In the genomic region with DNA sequence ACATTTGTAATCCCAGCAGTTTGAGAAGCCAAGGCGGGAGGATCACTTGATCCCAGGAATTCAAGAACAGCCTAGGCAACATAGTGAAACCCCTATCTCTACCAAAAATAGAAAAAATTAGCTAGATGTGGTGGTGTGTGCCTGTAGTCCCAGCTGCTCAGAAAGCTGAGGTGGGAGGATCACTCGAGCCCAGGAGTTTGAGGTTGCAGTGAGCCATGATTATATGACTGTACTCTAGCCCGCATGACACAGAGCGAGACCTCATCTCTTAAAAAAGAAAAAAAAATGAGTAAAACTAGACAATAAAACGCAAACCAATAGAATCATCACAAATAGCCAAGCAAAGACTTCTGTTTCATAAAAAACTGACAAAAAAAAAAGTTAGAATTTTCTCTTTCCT, we compare ENCODE assay signal across 11 cellular contexts.
DNase-seq lines count a peak whose midpoint lies in the region; ATAC-seq lines count a peak whose summit lies in the region.
"Had no signal": no experiment of that assay in that cellular context is flagged by ENCODE, and none has a peak within 500 bp of the region (broad histone marks: within the 10 kb centered on the region; RNA-seq: fewer than 3 reads in every experiment).

No MANE protein-coding gene starts in this region.

- peak; percentile 63 for ATAC-seq in HG02763 (IDR thresholded peaks at IDR 0.05; ENCODE audit: unreplicated experiment)
- ATAC-seq: WTC11 had no signal

- peak overlapping the region; percentile 29 for H3K27ac Mint-ChIP-seq in T-helper 1 cell treated with Interleukin-12 subunit alpha and Interleukin-12 subunit beta and Interleukin-4 antibody, amounts not matched to agents 30 μg/mL and 1 μg/mL, for 36 hours
- H3K27ac Mint-ChIP-seq: WTC11 had no signal

- H3K27me3 Mint-ChIP-seq in T-helper 1 cell treated with Interleukin-12 subunit alpha and Interleukin-12 subunit beta and Interleukin-4 antibody, amounts not matched to agents 30 μg/mL and 1 μg/mL, for 36 hours (ENCODE audit: low read depth) = no peaks in the 10 kb centered on the region

- peak; percentile 63 to 74 for DNase-seq in activated CD4-positive, alpha-beta T cell treated with anti-CD3 and anti-CD28 coated beads, Interleukin-2, amount 50 U/mL, for 48 hours
- DNase-seq in activated CD4-positive, alpha-beta T cell treated with anti-CD3 and anti-CD28 coated beads for 4 hours = no peak
- DNase-seq in stimulated activated CD8-positive, alpha-beta memory T cell treated with anti-CD3 and anti-CD28 coated beads, Interleukin-15, amount 100 ng/mL, for 48 hours (ENCODE audit: low read depth in 2 of 2) = peak; percentile 52 to 62
- no peak for DNase-seq in AG08395 (ENCODE audit: low spot score)
- DNase-seq in NCI-H748 treated with DMSO at 0.1 percent for 48 hours (lab: John Stamatoyannopoulos, UW) = no peak
- DNase-seq in pons (ENCODE audit: low spot score) = no peak
- DNase-seq: dermis blood vessel endothelial cell, substantia nigra had no signal

- H3K9me3 Mint-ChIP-seq in T-helper 1 cell treated with Interleukin-12 subunit alpha and Interleukin-12 subunit beta and Interleukin-4 antibody, amounts not matched to agents 30 μg/mL and 1 μg/mL, for 36 hours = no peaks in the 10 kb centered on the region
- H3K9me3 Mint-ChIP-seq: WTC11 had no signal

- H3K4me3 Mint-ChIP-seq in T-helper 1 cell treated with Interleukin-12 subunit alpha and Interleukin-12 subunit beta and Interleukin-4 antibody, amounts not matched to agents 30 μg/mL and 1 μg/mL, for 36 hours = no peak overlapping the region
- H3K4me3 Mint-ChIP-seq: WTC11 had no signal

- peaks cover 20% of the 10 kb centered on the region for H3K4me1 Mint-ChIP-seq in T-helper 1 cell treated with Interleukin-12 subunit alpha and Interleukin-12 subunit beta and Interleukin-4 antibody, amounts not matched to agents 30 μg/mL and 1 μg/mL, for 36 hours (ENCODE audit: low read depth)
- H3K4me1 Mint-ChIP-seq: WTC11 had no signal

- H3K36me3 Mint-ChIP-seq in T-helper 1 cell treated with Interleukin-12 subunit alpha and Interleukin-12 subunit beta and Interleukin-4 antibody, amounts not matched to agents 30 μg/mL and 1 μg/mL, for 36 hours (ENCODE audit: low read depth) = peaks cover 43% of the 10 kb centered on the region
- H3K36me3 Mint-ChIP-seq: WTC11 had no signal

Comparison
In these comparisons a context has a peak if more than half of its experiments do, and no peak if none do; other contexts are left out.
1. DNase-seq: peak in activated CD4-positive, alpha-beta T cell treated with anti-CD3 and anti-CD28 coated beads, Interleukin-2, amount 50 U/mL, for 48 hours (2 of 2) and stimulated activated CD8-positive, alpha-beta memory T cell treated with anti-CD3 and anti-CD28 coated beads, Interleukin-15, amount 100 ng/mL, for 48 hours (2 of 2); none in activated CD4-positive, alpha-beta T cell treated with anti-CD3 and anti-CD28 coated beads for 4 hours (0 of 2), AG08395 (single experiment), NCI-H748 treated with DMSO at 0.1 percent for 48 hours (single experiment) and pons (single experiment).